ENCODE assay signal across 2 cellular contexts in the genomic region with DNA sequence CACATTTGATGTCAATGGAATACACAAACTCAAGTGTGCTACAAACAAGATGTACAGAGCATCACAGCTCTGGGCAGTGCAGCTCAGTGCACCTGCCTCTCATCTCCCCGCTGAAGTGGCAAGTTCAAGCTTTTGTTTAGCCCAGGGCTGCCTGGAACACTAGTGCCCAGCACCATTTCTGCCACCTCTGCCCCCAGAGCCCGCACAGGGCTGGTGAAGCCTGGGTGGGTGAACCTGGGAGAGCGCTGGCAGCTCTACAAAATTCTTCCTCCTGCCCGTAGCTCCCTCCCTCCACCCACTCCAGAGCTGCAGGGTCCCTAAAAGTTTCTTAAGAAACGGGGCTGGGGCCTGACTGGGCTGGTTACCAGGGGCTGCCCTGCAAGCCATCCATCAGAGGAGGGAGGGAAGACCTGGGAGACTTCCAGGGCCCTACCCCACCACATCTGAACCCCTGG.
TF ChIP-seq lines count a peak whose summit lies in the region.

No MANE protein-coding gene starts in this region.

TF ChIP-seq in GM23338, 12 proteins besides CTCF, POLR2A, EP300 and RAD21 (continued from another document):
- no peak for TF ChIP-seq ZNF462 (CRISPR knock-in tag; IDR thresholded peaks at IDR 0.05)
- no peak for TF ChIP-seq CREB1 (CRISPR knock-in tag; IDR thresholded peaks at IDR 0.05; ENCODE audit: low read depth)
- TF ChIP-seq JUNB (IDR thresholded peaks at IDR 0.05; ENCODE audit: unreplicated experiment): no peak
- no peak for TF ChIP-seq ETS1 (IDR thresholded peaks at IDR 0.05)
- TF ChIP-seq EZH2 (IDR thresholded peaks at IDR 0.05; ENCODE audit: low read depth, unreplicated experiment): no peak
- no peak for TF ChIP-seq EZH2phosphoT487 (IDR thresholded peaks at IDR 0.05; ENCODE audit: unreplicated experiment)
- no peak for TF ChIP-seq POLR2AphosphoS5 (IDR thresholded peaks at IDR 0.05; ENCODE audit: low read depth)
- no peak for TF ChIP-seq NANOG (IDR thresholded peaks at IDR 0.05; ENCODE audit: borderline replicate concordance)

TF ChIP-seq in neural cell, 6 proteins besides CTCF, POLR2A, EP300 and RAD21 (continued from another document):
- no peak for TF ChIP-seq MXI1 (conservative IDR thresholded peaks at IDR 0.05; ENCODE audit: poor library complexity, severe bottlenecking)
- no peak for TF ChIP-seq EZH2 (IDR thresholded peaks at IDR 0.05; ENCODE audit: borderline replicate concordance, insufficient read depth, low read length, poor library complexity, severe bottlenecking)
